ENCODE assay signal across 26 cellular contexts in the genomic region with DNA sequence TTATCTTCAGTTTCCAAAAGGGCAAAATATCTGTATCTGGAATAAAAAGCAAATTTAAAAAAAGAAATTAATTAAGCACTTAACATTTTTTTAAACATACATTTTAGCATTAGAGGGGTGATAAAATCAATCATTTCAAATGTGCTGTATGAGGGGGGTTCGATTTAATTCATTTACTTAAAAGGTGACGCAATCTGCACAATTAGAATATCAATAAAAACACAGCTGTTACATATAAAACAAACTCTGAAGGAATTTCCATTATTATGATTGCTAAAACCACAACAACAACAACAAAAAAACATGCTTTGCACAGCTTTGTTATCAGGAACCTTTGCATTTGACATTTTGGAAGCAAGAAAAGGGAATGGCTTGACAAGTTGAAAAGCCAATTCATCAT.
A peak's percentile ranks its signal among the peaks of the same experiment; 100 is the strongest.
DNase-seq lines count a peak whose midpoint lies in the region; ATAC-seq, FAIRE-seq and TF ChIP-seq lines count a peak whose summit lies in the region.
"Had no signal": no experiment of that assay in that cellular context is flagged by ENCODE, and none has a peak within 500 bp of the region (broad histone marks: within the 10 kb centered on the region; RNA-seq: fewer than 3 reads in every experiment).

No MANE protein-coding gene starts in this region.

- H3K4ac ChIP-seq in H1 (replicated peaks; ENCODE audit: insufficient read length, low read depth, low read length) = no peak overlapping the region

- TF ChIP-seq CTCF in GM23338 (conservative IDR thresholded peaks at IDR 0.05; ENCODE audit: low read depth in 2 of 2) = no peak
- 0 out of 2 replicates have a peak, but pooled peaks have one; percentile 0 for TF ChIP-seq CTCF in RWPE1 (conservative IDR thresholded peaks at IDR 0.05; ENCODE audit: low read depth)
- TF ChIP-seq CTCF in H1 (IDR thresholded peaks at IDR 0.05; ENCODE audit: control extremely low read depth in 1 of 3, insufficient read depth in 1 of 3, low read depth in 1 of 3, low read length in 3 of 3) = no peak
- no peak for TF ChIP-seq CTCF in Caco-2 (IDR thresholded peaks at IDR 0.05; ENCODE audit: insufficient read depth in 1 of 2, low read depth in 1 of 2, low read length in 1 of 2, severe bottlenecking in 1 of 2, unreplicated experiment in 1 of 2)

- H3K9me2 ChIP-seq in GM23338 (ENCODE audit: insufficient read depth) = no peaks in the 10 kb centered on the region

- H2BK120ac ChIP-seq in H1 (replicated peaks; ENCODE audit: low read depth, low read length) = no peak overlapping the region

- no peak overlapping the region for H3K14ac ChIP-seq in H1 (ENCODE audit: insufficient read length)

- H3K9ac ChIP-seq in H1 (replicated peaks in 1 of 4; ENCODE audit: extremely low read depth in 1 of 4, low read depth in 3 of 4, low read length in 3 of 4) = no peak overlapping the region
- H3K9ac ChIP-seq: BLaER1 treated with 17β-estradiol and CSF1 and Interleukin-3, amounts not matched to agents 10 nM and 100 nM; GM23248 had no signal

- H3K18ac ChIP-seq in H1 (ENCODE audit: extremely low read depth, low read length) = no peak overlapping the region

- no peaks in the 10 kb centered on the region for H3F3A ChIP-seq in GM23338 (replicated peaks; ENCODE audit: low read depth)

- no peaks in the 10 kb centered on the region for H3K27me3 ChIP-seq in GM23338 (ENCODE audit: insufficient read depth)
- H3K27me3 ChIP-seq in H1 (replicated peaks in 1 of 4; ENCODE audit: control insufficient read depth in 3 of 4, extremely low read depth in 1 of 4, insufficient read depth in 3 of 4, low read length in 3 of 4) = no peaks in the 10 kb centered on the region
- H3K27me3 ChIP-seq in Caco-2 (replicated peaks; ENCODE audit: control insufficient read depth, insufficient read depth, low read length) = no peaks in the 10 kb centered on the region
- H3K27me3 ChIP-seq: BE2C; BLaER1 treated with 17β-estradiol and CSF1 and Interleukin-3, amounts not matched to agents 10 nM and 100 nM had no signal

- no peak overlapping the region for H2AK5ac ChIP-seq in H1 (ENCODE audit: low read depth, low read length)

- peaks cover 9% of the 10 kb centered on the region for H3K9me3 Mint-ChIP-seq in GM23338
- H3K9me3 Mint-ChIP-seq in Caco-2 (ENCODE audit: unreplicated experiment) = peaks cover 32% of the 10 kb centered on the region
- H3K9me3 Mint-ChIP-seq: CD8-positive, alpha-beta memory T cell; HFFc6 had no signal

- no peak for FAIRE-seq in H1 (lab: Jason Lieb, UNC)
- FAIRE-seq in islet of Langerhans (lab: Jason Lieb, UNC) = peak; percentile 62
- FAIRE-seq: A549, G401.6, GM12878, GM19239, H54 had no signal

- no peak overlapping the region for H3K56ac ChIP-seq in H1 (replicated peaks; ENCODE audit: insufficient read length, low read depth, low read length)

- H3K4me1 Mint-ChIP-seq in GM23338 (peaks cover 28% of the 10 kb centered on the region), Caco-2 (ENCODE audit: low read depth, unreplicated experiment) (no peaks in the 10 kb centered on the region)
- H3K4me1 Mint-ChIP-seq: CD14-positive monocyte; CD8-positive, alpha-beta memory T cell had no signal

- H3K4me1 ChIP-seq in GM23338 (ENCODE audit: insufficient read depth) (peaks cover 29% of the 10 kb centered on the region), H1 (replicated peaks in 1 of 4; ENCODE audit: control insufficient read depth in 3 of 4, insufficient read depth in 4 of 4, low read length in 3 of 4) (peaks cover 0 to 6% (median 2%) of the 10 kb centered on the region in 4 experiments; a peak in 5 of 7 replicates), Caco-2 (no peaks in the 10 kb centered on the region)
- H3K4me1 ChIP-seq: A549; BE2C; BLaER1 treated with 17β-estradiol and CSF1 and Interleukin-3, amounts not matched to agents 10 nM and 100 nM; HAP-1 had no signal

- no peaks in the 10 kb centered on the region for H3K36me3 ChIP-seq in GM23338 (ENCODE audit: insufficient read depth)
- H3K36me3 ChIP-seq in H1 (ENCODE audit: control insufficient read depth in 2 of 4, insufficient read depth in 4 of 4, low read length in 3 of 4) = no peaks in the 10 kb centered on the region
- no peaks in the 10 kb centered on the region for H3K36me3 ChIP-seq in Caco-2 (ENCODE audit: control insufficient read depth, insufficient read depth, low read length)
- H3K36me3 ChIP-seq: BE2C; BLaER1 treated with 17β-estradiol and CSF1 and Interleukin-3, amounts not matched to agents 10 nM and 100 nM; HAP-1 had no signal

- no peak overlapping the region for H2BK15ac ChIP-seq in H1 (ENCODE audit: low read length)

- no peak overlapping the region for H2BK12ac ChIP-seq in H1 (ENCODE audit: low read depth, low read length)

- no peaks in the 10 kb centered on the region; the same call in 1 of the 2 replicates for H3K23me2 ChIP-seq in H1 (ENCODE audit: low read depth, low read length)

- no peak overlapping the region for H4K8ac ChIP-seq in H1 (ENCODE audit: extremely low read depth, insufficient read depth, low read length)

- no peak overlapping the region for H2BK20ac ChIP-seq in H1 (ENCODE audit: low read length)

- no peak overlapping the region for H3K23ac ChIP-seq in H1 (ENCODE audit: insufficient read length)

- ATAC-seq in GM23338 = no peak
- ATAC-seq: A549, GM12878 had no signal

- H3K27ac ChIP-seq in GM23338 (ENCODE audit: low read depth) = no peak overlapping the region
- H3K27ac ChIP-seq in RWPE1 = no peak overlapping the region
- no peak overlapping the region for H3K27ac ChIP-seq in H1 (ENCODE audit: low read depth, low read length)
- H3K27ac ChIP-seq: A549; BLaER1 treated with 17β-estradiol and CSF1 and Interleukin-3, amounts not matched to agents 10 nM and 100 nM; GM23248 had no signal

- whole genome bisulfite sequencing in H1 (ENCODE audit: extremely low coverage in 1 of 2, insufficient coverage in 1 of 2, insufficient read length in 1 of 2, insufficient replicate concordance in 2 of 2, low coverage in 1 of 2, low lambda C conversion rate in 2 of 2, missing lambda C conversion rate in 1 of 2), 2 experiments = 77% methylated on average over 2 of the region's 2 CpGs; no CpG with 5 or more reads in 1 of the 2 experiments

- H3K4me3 Mint-ChIP-seq in GM23338 (no peak overlapping the region), Caco-2 (ENCODE audit: unreplicated experiment) (no peak overlapping the region)
- H3K4me3 Mint-ChIP-seq: CD14-positive monocyte; CD4-positive, alpha-beta T cell; CD8-positive, alpha-beta memory T cell; HFFc6 had no signal

- no peak for TF ChIP-seq EP300 in H1 (IDR thresholded peaks at IDR 0.05; ENCODE audit: borderline replicate concordance in 1 of 2, low read depth in 2 of 2, low read length in 2 of 2)

- peaks cover 1 to 2% of the 10 kb centered on the region in 2 experiments; a peak in 1 of 4 replicates for H3K9me3 ChIP-seq in H1 (ENCODE audit: insufficient read depth in 2 of 2, low read depth in 1 of 2, low read length in 1 of 2)
- H3K9me3 ChIP-seq in Caco-2 = no peaks in the 10 kb centered on the region
- H3K9me3 ChIP-seq: BE2C, HAP-1 had no signal

- H3K36me3 Mint-ChIP-seq in GM23338 (ENCODE audit: low read depth) (peaks cover 7% of the 10 kb centered on the region; the same call in 1 of the 3 replicates), Caco-2 (ENCODE audit: insufficient read depth, unreplicated experiment) (no peaks in the 10 kb centered on the region)
- H3K36me3 Mint-ChIP-seq: CD14-positive monocyte; CD8-positive, alpha-beta memory T cell had no signal

- no peak for TF ChIP-seq RAD21 in H1 (IDR thresholded peaks at IDR 0.05 in 1 of 2, conservative IDR thresholded peaks at IDR 0.05 in 1 of 2; ENCODE audit: low read depth in 2 of 2, low read length in 2 of 2)

- H3K79me1 ChIP-seq in H1 (ENCODE audit: low read depth, low read length) = no peaks in the 10 kb centered on the region

- TF ChIP-seq POLR2A in H1 (IDR thresholded peaks at IDR 0.05; ENCODE audit: control extremely low read depth in 1 of 2, low read depth in 2 of 2, low read length in 2 of 2) = no peak

- H3K79me2 ChIP-seq in GM23338 (replicated peaks; ENCODE audit: insufficient read depth) (no peaks in the 10 kb centered on the region), H1 (ENCODE audit: control insufficient read depth in 1 of 2, insufficient read depth in 2 of 2, low read length in 2 of 2) (no peaks in the 10 kb centered on the region)

- intact Hi-C loops in Caco-2 (cut with micrococcal nuclease; ENCODE audit: unreplicated experiment) = no loop called here

- H3K4me3 ChIP-seq in GM23338 (no peak overlapping the region), H1 (ENCODE audit: extremely low read depth in 1 of 4, insufficient read depth in 2 of 4, low read depth in 3 of 4, low read length in 4 of 4) (no peak overlapping the region), Caco-2 (ENCODE audit: low read depth, low read length) (no peak overlapping the region)
- H3K4me3 ChIP-seq: A549; BLaER1 treated with 17β-estradiol and CSF1 and Interleukin-3, amounts not matched to agents 10 nM and 100 nM; GM12878; GM23248; HAP-1 had no signal

- no TSS peak for BruUV-seq in Caco-2 (replicated peaks; lab: Mats Ljungman, UMichigan)

- POLR2A ChIA-PET in RWPE1 (lab: Yijun Ruan, JAX; ENCODE audit: low non-redundant PET) (no interaction called here), H1 (lab: Charles Lee; ENCODE audit: partially characterized antibody) (no interaction called here), Caco-2 (lab: Charles Lee) (no interaction called here)

- no peak overlapping the region for H4K5ac ChIP-seq in H1 (ENCODE audit: insufficient read length, low read depth, low read length)

- H3K27ac Mint-ChIP-seq in GM23338 (peak overlapping the region; percentile 57; the same call in 1 of the 2 replicates), Caco-2 (ENCODE audit: unreplicated experiment) (no peak overlapping the region)
- H3K27ac Mint-ChIP-seq: CD14-positive monocyte; CD4-positive, alpha-beta T cell; CD8-positive, alpha-beta memory T cell; HFFc6 had no signal

- CTCF ChIA-PET in RWPE1 (lab: Yijun Ruan, JAX) = no interaction called here
- CTCF ChIA-PET in H1 (lab: Charles Lee; ENCODE audit: partially characterized antibody) = interaction anchor here (1.2 to 2.2 kb wide), 2 partner anchors 15 to 380 kb away, joined by 5 to 9 read pairs; no protein-coding TSS in a partner anchor
- CTCF ChIA-PET in Caco-2 (lab: Charles Lee) = no interaction called here

- H3K4me2 ChIP-seq in GM23338 = peak overlapping the region; percentile 11; the same call in 1 of the 2 replicates
- no peak overlapping the region for H3K4me2 ChIP-seq in H1 (ENCODE audit: insufficient read depth in 1 of 2, low read depth in 2 of 2, low read length in 2 of 2)
- H3K4me2 ChIP-seq: A549; BLaER1 treated with 17β-estradiol and CSF1 and Interleukin-3, amounts not matched to agents 10 nM and 100 nM had no signal

- H3K27me3 Mint-ChIP-seq in GM23338 (ENCODE audit: insufficient read depth, low read depth, poor library complexity) (no peaks in the 10 kb centered on the region), Caco-2 (ENCODE audit: insufficient read depth, unreplicated experiment) (peaks cover 3% of the 10 kb centered on the region)
- H3K27me3 Mint-ChIP-seq: CD4-positive, alpha-beta T cell; CD8-positive, alpha-beta memory T cell had no signal

- H4K91ac ChIP-seq in H1 (replicated peaks; ENCODE audit: insufficient read length, low read length) = no peak overlapping the region

- no peak overlapping the region for H2AFZ ChIP-seq in GM23338
- no peak overlapping the region for H2AFZ ChIP-seq in H1 (ENCODE audit: low read length)
- H2AFZ ChIP-seq: GM23248 had no signal

- H4K20me1 ChIP-seq in GM23338 (replicated peaks; ENCODE audit: insufficient read depth) (no peaks in the 10 kb centered on the region), H1 (replicated peaks in 1 of 2; ENCODE audit: control insufficient read depth in 1 of 2, insufficient read depth in 2 of 2, low read length in 2 of 2) (no peaks in the 10 kb centered on the region)
- H4K20me1 ChIP-seq: BLaER1 treated with 17β-estradiol and CSF1 and Interleukin-3, amounts not matched to agents 10 nM and 100 nM had no signal

- DNase-seq in GM23338 (ENCODE audit: low spot score) (no peak), RWPE1 (ENCODE audit: low spot score) (no peak), H1 (ENCODE audit: low read depth in 1 of 2, low spot score in 2 of 2) (no peak), retina (no peak), Caco-2 (no peak), GM03348 (ENCODE audit: low spot score) (no peak)
- DNase-seq: 8988T; ACHN; AML-193; BE2C; Calu3; CD4-positive, alpha-beta T cell; CD8-positive, alpha-beta memory T cell; DMS153; DND-41; GM23248; HFFc6 had no signal

- no peak overlapping the region for H2BK5ac ChIP-seq in H1 (ENCODE audit: low read depth, low read length)
